15 cellular contexts compared by ENCODE assay signal in the genomic region with DNA sequence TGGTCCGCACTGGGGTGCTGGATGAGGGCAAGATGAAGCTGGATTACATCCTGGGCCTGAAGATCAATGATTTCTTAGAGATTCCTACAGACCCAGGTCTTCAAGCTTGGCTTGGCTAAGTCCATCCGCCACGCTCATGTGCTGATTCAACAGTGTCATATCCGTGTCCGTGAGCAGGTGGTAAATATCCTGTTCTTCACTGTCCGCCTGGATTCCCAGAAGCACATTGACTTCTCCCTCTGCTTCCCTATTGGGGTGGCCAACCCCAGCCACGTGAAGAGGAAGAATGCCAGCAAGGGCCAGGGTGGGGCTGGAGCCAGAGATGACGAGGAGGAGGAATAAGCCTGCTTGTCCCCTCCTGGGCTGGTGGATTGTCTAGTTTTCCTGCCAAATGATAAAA. TPM values are rescaled to one million over a fixed set of nuclear protein-coding genes. Genes with fewer than 3 reads are reported as not detected.
"Had no signal": no experiment of that assay in that cellular context is flagged by ENCODE, and none has a peak within 500 bp of the region (broad histone marks: within the 10 kb centered on the region; RNA-seq: fewer than 3 reads in every experiment).

No MANE protein-coding gene starts in this region.

- H3K4me1 ChIP-seq: psoas muscle had no signal

- H3K27ac ChIP-seq: cardiac muscle cell, foreskin keratinocyte, psoas muscle, thoracic aorta had no signal

- ATAC-seq: activated CD8-positive, alpha-beta T cell treated with anti-CD3 and anti-CD28 coated beads for 36 hours; activated naive CD4-positive, alpha-beta T cell treated with anti-CD3 and anti-CD28 coated beads, Interleukin-2, amount 50 U/mL, for 72 hours; activated T-cell treated with anti-CD3 and anti-CD28 coated beads, Interleukin-2, amount 50 U/mL, for 4 hours; foreskin keratinocyte; naive thymus-derived CD4-positive, alpha-beta T cell; psoas muscle had no signal

- H3K4me3 ChIP-seq: cardiac muscle cell, psoas muscle, thoracic aorta had no signal

- H3K36me3 ChIP-seq: cardiac muscle cell, thoracic aorta had no signal

- H3K9me3 ChIP-seq: psoas muscle, thoracic aorta had no signal

- H3K27me3 ChIP-seq: foreskin keratinocyte had no signal

- DNase-seq: activated CD4-positive, alpha-beta T cell treated with anti-CD3 and anti-CD28 coated beads for 48 hours; activated CD8-positive, alpha-beta T cell treated with anti-CD3 and anti-CD28 coated beads for 36 hours; activated gamma-delta T cell; activated T-cell treated with anti-CD3 and anti-CD28 coated beads, Interleukin-2, amount 50 U/mL, for 4 hours; effector CD4-positive, alpha-beta T cell; foreskin keratinocyte; immature natural killer cell; naive thymus-derived CD4-positive, alpha-beta T cell; occipital lobe; stimulated activated CD4-positive, alpha-beta T cell treated with anti-CD3 and anti-CD28 coated beads, Interleukin-2, amount 100 ng/mL, for 24 hours; T-helper 2 cell had no signal

RNA-seq across cellular contexts. Expression of a gene that starts 2.2 kb away (rescaled TPM):
- total RNA-seq: cardiac muscle cell had no signal
